In the genomic region with DNA sequence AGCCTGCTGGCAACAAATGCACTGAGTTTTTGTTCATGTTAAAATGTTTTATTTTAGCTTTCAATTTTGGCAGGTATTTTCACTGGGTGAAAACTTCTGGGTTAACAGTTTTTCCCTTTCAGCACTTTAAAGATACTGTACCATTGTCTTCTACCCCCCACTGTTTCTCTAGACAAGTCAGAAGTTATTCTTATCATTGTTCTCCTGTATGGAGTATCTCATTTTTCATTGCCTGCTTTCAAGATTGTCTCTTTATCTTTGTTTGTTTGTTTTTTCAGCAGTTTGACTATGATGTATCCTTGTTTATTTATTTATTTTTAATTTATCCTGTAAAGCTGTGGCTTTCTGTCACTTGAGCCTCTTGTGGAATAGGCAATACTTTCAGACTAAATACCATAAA, we compare ENCODE assay signal across 37 cellular contexts.
"Had no signal": no experiment of that assay in that cellular context is flagged by ENCODE, and none has a peak within 500 bp of the region (broad histone marks: within the 10 kb centered on the region; RNA-seq: fewer than 3 reads in every experiment).

No MANE protein-coding gene starts in this region.

- H3K4me1 Mint-ChIP-seq: activated CD4-positive, alpha-beta memory T cell treated with anti-CD3 and anti-CD28 coated beads, Interleukin-2, amount 10 ng/mL, durations not matched to agents 7 days and 5 days; activated CD4-positive, alpha-beta T cell treated with anti-CD3 and anti-CD28 coated beads for 36 hours; activated CD4-positive, alpha-beta T cell treated with anti-CD3 and anti-CD28 coated beads, Interleukin-2, amount 10 ng/mL, durations not matched to agents 7 days and 5 days; activated CD8-positive, alpha-beta memory T cell treated with anti-CD3 and anti-CD28 coated beads, Interleukin-2, amount 10 ng/mL, durations not matched to agents 7 days and 5 days; activated naive CD4-positive, alpha-beta T cell treated with anti-CD3 and anti-CD28 coated beads, Interleukin-2, amount 10 ng/mL, durations not matched to agents 7 days and 5 days; activated naive CD4-positive, alpha-beta T cell treated with anti-CD3 and anti-CD28 coated beads, Interleukin-2, amount 50 U/mL, for 24 hours; activated naive CD8-positive, alpha-beta T cell treated with anti-CD3 and anti-CD28 coated beads, Interleukin-2, amount 10 ng/mL, durations not matched to agents 7 days and 5 days; activated naive CD8-positive, alpha-beta T cell treated with anti-CD3 and anti-CD28 coated beads, Interleukin-2, amount 50 U/mL, for 24 hours; brain; central memory CD8-positive, alpha-beta T cell had no signal

- H3K9me3 ChIP-seq: ascending aorta had no signal

- H3K27me3 Mint-ChIP-seq: activated naive CD8-positive, alpha-beta T cell treated with anti-CD3 and anti-CD28 coated beads, Interleukin-2, amount 10 ng/mL, durations not matched to agents 7 days and 5 days had no signal

- ATAC-seq: activated CD4-positive, alpha-beta T cell treated with anti-CD3 and anti-CD28 coated beads for 36 hours; activated CD4-positive, CD25-positive, alpha-beta regulatory T cell treated with anti-CD3 and anti-CD28 coated beads, Interleukin-2, amount 50 U/mL, for 24 hours; activated CD8-positive, alpha-beta memory T cell treated with anti-CD3 and anti-CD28 coated beads, Interleukin-2, amount 10 ng/mL, durations not matched to agents 7 days and 5 days; activated CD8-positive, alpha-beta T cell treated with anti-CD3 and anti-CD28 coated beads, Interleukin-2, amount 10 ng/mL, durations not matched to agents 7 days and 5 days; activated naive CD8-positive, alpha-beta T cell treated with anti-CD3 and anti-CD28 coated beads, Interleukin-2, amount 50 U/mL, for 24 hours had no signal

- H3K27me3 ChIP-seq: ascending aorta, cardiac muscle cell had no signal

- H3K36me3 ChIP-seq: ascending aorta, cardiac muscle cell had no signal

- H3K4me3 Mint-ChIP-seq: activated CD4-positive, alpha-beta memory T cell treated with anti-CD3 and anti-CD28 coated beads, Interleukin-2, amount 10 ng/mL, durations not matched to agents 7 days and 5 days; activated CD4-positive, alpha-beta T cell treated with anti-CD3 and anti-CD28 coated beads for 36 hours; activated CD4-positive, alpha-beta T cell treated with anti-CD3 and anti-CD28 coated beads, Interleukin-2, amount 10 ng/mL, durations not matched to agents 7 days and 5 days; activated CD8-positive, alpha-beta memory T cell treated with anti-CD3 and anti-CD28 coated beads, Interleukin-2, amount 10 ng/mL, durations not matched to agents 7 days and 5 days; activated CD8-positive, alpha-beta T cell treated with anti-CD3 and anti-CD28 coated beads, Interleukin-2, amount 10 ng/mL, durations not matched to agents 7 days and 5 days; activated naive CD4-positive, alpha-beta T cell treated with anti-CD3 and anti-CD28 coated beads, Interleukin-2, amount 10 ng/mL, durations not matched to agents 7 days and 5 days; activated naive CD4-positive, alpha-beta T cell treated with anti-CD3 and anti-CD28 coated beads, Interleukin-2, amount 50 U/mL, for 24 hours; activated naive CD8-positive, alpha-beta T cell; activated naive CD8-positive, alpha-beta T cell treated with anti-CD3 and anti-CD28 coated beads, Interleukin-2, amount 10 ng/mL, durations not matched to agents 7 days and 5 days; activated naive CD8-positive, alpha-beta T cell treated with anti-CD3 and anti-CD28 coated beads, Interleukin-2, amount 50 U/mL, for 24 hours; activated T-cell treated with anti-CD3 and anti-CD28 coated beads, Interleukin-2, amount 50 U/mL, for 24 hours; brain; central memory CD8-positive, alpha-beta T cell; T-helper 2 cell treated with Interferon-gamma antibody and Interleukin-4, amounts not matched to agents 5 μg/mL and 100 μg/mL, for 36 hours had no signal

- H3K9me3 Mint-ChIP-seq: activated CD4-positive, alpha-beta memory T cell treated with anti-CD3 and anti-CD28 coated beads, Interleukin-2, amount 10 ng/mL, durations not matched to agents 7 days and 5 days; activated T-helper 2 cell treated with anti-CD3 and anti-CD28 coated beads, Interferon-gamma antibody, Interleukin-2, Interleukin-4, amounts not matched to agents 10 μg/mL and 5 μg/mL and 100 μg/mL, durations not matched to agents 14 hours and 24 hours and 36 hours had no signal

- H3K27ac Mint-ChIP-seq: activated CD4-positive, alpha-beta memory T cell treated with anti-CD3 and anti-CD28 coated beads, Interleukin-2, amount 10 ng/mL, durations not matched to agents 7 days and 5 days; activated CD4-positive, alpha-beta T cell treated with anti-CD3 and anti-CD28 coated beads for 36 hours; activated CD4-positive, alpha-beta T cell treated with anti-CD3 and anti-CD28 coated beads, Interleukin-2, amount 10 ng/mL, durations not matched to agents 7 days and 5 days; activated CD8-positive, alpha-beta memory T cell treated with anti-CD3 and anti-CD28 coated beads, Interleukin-2, amount 10 ng/mL, durations not matched to agents 7 days and 5 days; activated CD8-positive, alpha-beta T cell treated with anti-CD3 and anti-CD28 coated beads, Interleukin-2, amount 10 ng/mL, durations not matched to agents 7 days and 5 days; activated naive CD4-positive, alpha-beta T cell treated with anti-CD3 and anti-CD28 coated beads, Interleukin-2, amount 10 ng/mL, durations not matched to agents 7 days and 5 days; activated naive CD4-positive, alpha-beta T cell treated with anti-CD3 and anti-CD28 coated beads, Interleukin-2, amount 50 U/mL, for 24 hours; activated naive CD8-positive, alpha-beta T cell; activated naive CD8-positive, alpha-beta T cell treated with anti-CD3 and anti-CD28 coated beads, Interleukin-2, amount 10 ng/mL, durations not matched to agents 7 days and 5 days; activated naive CD8-positive, alpha-beta T cell treated with anti-CD3 and anti-CD28 coated beads, Interleukin-2, amount 50 U/mL, for 24 hours; activated T-cell treated with anti-CD3 and anti-CD28 coated beads, Interleukin-2, amount 50 U/mL, for 24 hours; activated T-helper 2 cell treated with anti-CD3 and anti-CD28 coated beads, Interferon-gamma antibody, Interleukin-2, Interleukin-4, amounts not matched to agents 10 μg/mL and 5 μg/mL and 100 μg/mL, durations not matched to agents 14 hours and 24 hours and 36 hours; brain; T-helper 2 cell treated with Interferon-gamma antibody and Interleukin-4, amounts not matched to agents 5 μg/mL and 100 μg/mL, for 36 hours had no signal

- H3K36me3 Mint-ChIP-seq: activated CD8-positive, alpha-beta memory T cell treated with anti-CD3 and anti-CD28 coated beads, Interleukin-2, amount 10 ng/mL, durations not matched to agents 7 days and 5 days; activated naive CD4-positive, alpha-beta T cell treated with anti-CD3 and anti-CD28 coated beads, Interleukin-2, amount 10 ng/mL, durations not matched to agents 7 days and 5 days; activated naive CD4-positive, alpha-beta T cell treated with anti-CD3 and anti-CD28 coated beads, Interleukin-2, amount 50 U/mL, for 24 hours; activated naive CD8-positive, alpha-beta T cell treated with anti-CD3 and anti-CD28 coated beads, Interleukin-2, amount 10 ng/mL, durations not matched to agents 7 days and 5 days; brain had no signal

- H3K4me3 ChIP-seq: ascending aorta, cardiac muscle cell had no signal

- DNase-seq: activated CD4-positive, alpha-beta memory T cell treated with anti-CD3 and anti-CD28 coated beads, Interleukin-2, amount 10 ng/mL, durations not matched to agents 7 days and 5 days; activated CD4-positive, alpha-beta T cell treated with anti-CD3 and anti-CD28 coated beads for 1 hour; activated CD4-positive, alpha-beta T cell treated with anti-CD3 and anti-CD28 coated beads for 36 hours; activated CD4-positive, alpha-beta T cell treated with anti-CD3 and anti-CD28 coated beads for 48 hours; activated CD4-positive, alpha-beta T cell treated with anti-CD3 and anti-CD28 coated beads, Interleukin-2, amount 10 ng/mL, durations not matched to agents 7 days and 5 days; activated CD4-positive, alpha-beta T cell treated with anti-CD3 and anti-CD28 coated beads, Interleukin-2, amount 50 U/mL, for 48 hours; activated CD4-positive, CD25-positive, alpha-beta regulatory T cell; activated CD8-positive, alpha-beta memory T cell treated with anti-CD3 and anti-CD28 coated beads for 24 hours; activated CD8-positive, alpha-beta memory T cell treated with anti-CD3 and anti-CD28 coated beads, Interleukin-2, amount 10 ng/mL, durations not matched to agents 7 days and 5 days; activated CD8-positive, alpha-beta memory T cell treated with anti-CD3 and anti-CD28 coated beads, Interleukin-2, amount 50 U/mL, for 48 hours; activated CD8-positive, alpha-beta T cell treated with anti-CD3 and anti-CD28 coated beads, Interleukin-2, amount 10 ng/mL, durations not matched to agents 7 days and 5 days; activated effector memory CD4-positive, alpha-beta T cell treated with Interleukin-2 at 50 U/mL for 16 hours; activated gamma-delta T cell; activated naive CD4-positive, alpha-beta T cell treated with anti-CD3 and anti-CD28 coated beads, Interleukin-2, amount 10 ng/mL, durations not matched to agents 7 days and 5 days; activated naive CD4-positive, alpha-beta T cell treated with Interleukin-2 at 50 U/mL for 16 hours; activated naive CD8-positive, alpha-beta T cell treated with anti-CD3 and anti-CD28 coated beads, Interleukin-2, amount 10 ng/mL, durations not matched to agents 7 days and 5 days; activated naive CD8-positive, alpha-beta T cell treated with anti-CD3 and anti-CD28 coated beads, Interleukin-2, amount 50 U/mL, for 24 hours; activated T-cell treated with anti-CD3 and anti-CD28 coated beads, Interleukin-2, amount 50 U/mL, for 24 hours; activated T-cell treated with anti-CD3 and anti-CD28 coated beads, Interleukin-2, amount 50 U/mL, for 48 hours; amygdala; anterior cingulate cortex; caudate nucleus; cerebellar nuclear complex; T-helper 2 cell; T-helper 9 cell had no signal

- FAIRE-seq: bronchial epithelial cell, TTC549 had no signal

- H3K27ac ChIP-seq: ascending aorta, cardiac muscle cell, VCaP had no signal

- H3K4me1 ChIP-seq: ascending aorta had no signal
